11 cellular contexts compared by ENCODE assay signal in the genomic region with DNA sequence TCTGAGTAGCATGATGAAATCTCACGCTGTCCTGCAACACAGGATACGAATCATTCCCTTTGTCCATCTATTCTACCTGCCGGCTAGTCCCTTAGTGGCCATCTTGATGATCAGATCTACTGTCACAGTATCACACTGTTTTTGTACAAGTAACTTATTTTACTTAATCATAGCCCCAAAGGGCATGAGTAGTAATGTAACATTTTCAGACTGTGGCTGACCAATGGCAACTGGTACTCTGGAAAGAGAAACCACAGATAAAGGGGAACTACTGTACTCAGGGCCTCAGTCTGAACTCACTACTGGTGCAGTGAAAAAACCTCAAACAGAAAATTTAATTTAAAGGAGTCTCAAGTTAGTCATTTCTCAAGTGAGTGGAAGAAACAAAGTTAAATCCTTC.
DNase-seq lines count a peak whose midpoint lies in the region; ATAC-seq, FAIRE-seq and TF ChIP-seq lines count a peak whose summit lies in the region.
"Had no signal": no experiment of that assay in that cellular context is flagged by ENCODE, and none has a peak within 500 bp of the region (broad histone marks: within the 10 kb centered on the region; RNA-seq: fewer than 3 reads in every experiment).

No MANE protein-coding gene starts in this region.

- peaks cover 3% of the 10 kb centered on the region for H3K4me1 ChIP-seq in mammary epithelial cell (ENCODE audit: insufficient read depth, low read length)
- H3K4me1 ChIP-seq in SK-N-SH (ENCODE audit: control insufficient read depth in 1 of 2, insufficient read depth in 2 of 2, low read depth in 1 of 2, low read length in 1 of 2): no peaks in the 10 kb centered on the region
- H3K4me1 ChIP-seq in Karpas-422 (ENCODE audit: low read length): no peaks in the 10 kb centered on the region

- POLR2A ChIA-PET in SK-N-SH (lab: Yijun Ruan, JAX): no interaction called here

- H3K27me3 ChIP-seq in mammary epithelial cell (ENCODE audit: insufficient read depth, low read length): no peaks in the 10 kb centered on the region
- H3K27me3 ChIP-seq in SK-N-SH (ENCODE audit: insufficient read depth): no peaks in the 10 kb centered on the region
- no peaks in the 10 kb centered on the region for H3K27me3 ChIP-seq in Karpas-422 (ENCODE audit: low read length)

- CTCF ChIA-PET in mammary epithelial cell (lab: Charles Lee; ENCODE audit: low non-redundant PET) (no interaction called here), SK-N-SH (lab: Yijun Ruan, JAX) (no interaction called here)

- H3F3A ChIP-seq in SK-N-SH (replicated peaks; ENCODE audit: insufficient read depth): no peaks in the 10 kb centered on the region

- H3K9me2 ChIP-seq in SK-N-SH (no peaks in the 10 kb centered on the region), Karpas-422 (replicated peaks; ENCODE audit: insufficient read depth, low read length) (no peaks in the 10 kb centered on the region; the same call in 1 of the 2 replicates)

- H3K36me3 ChIP-seq in mammary epithelial cell (ENCODE audit: insufficient read depth, low read length) (no peaks in the 10 kb centered on the region), SK-N-SH (replicated peaks in 1 of 2; ENCODE audit: control insufficient read depth in 1 of 2, insufficient read depth in 2 of 2, low read length in 1 of 2) (no peaks in the 10 kb centered on the region), Karpas-422 (ENCODE audit: insufficient read depth, low read length) (no peaks in the 10 kb centered on the region)
- H3K36me3 ChIP-seq: thoracic aorta had no signal

- TF ChIP-seq CTCF in mammary epithelial cell (conservative IDR thresholded peaks at IDR 0.05 in 1 of 2, IDR thresholded peaks at IDR 0.05 in 1 of 2; ENCODE audit: extremely low read depth in 1 of 2, insufficient read depth in 1 of 2, low read depth in 1 of 2, low read length in 2 of 2) (no peak), SK-N-SH (IDR thresholded peaks at IDR 0.05) (no peak)

- H2AFZ ChIP-seq in mammary epithelial cell (ENCODE audit: low read depth, low read length): no peak overlapping the region
- no peak overlapping the region for H2AFZ ChIP-seq in SK-N-SH (ENCODE audit: low read depth)
- no peak overlapping the region for H2AFZ ChIP-seq in Karpas-422 (ENCODE audit: low read length)

- no TSS peak for BruUV-seq in mammary epithelial cell (replicated peaks; lab: Mats Ljungman, UMichigan)

- no peak overlapping the region for H3K27ac ChIP-seq in mammary epithelial cell (ENCODE audit: insufficient read depth, low read depth, low read length)
- no peak overlapping the region for H3K27ac ChIP-seq in SK-N-SH (ENCODE audit: low read depth in 2 of 2, low read length in 1 of 2)
- H3K27ac ChIP-seq in Karpas-422 (ENCODE audit: low read length): no peak overlapping the region
- H3K27ac ChIP-seq: thoracic aorta had no signal

- H4K20me1 ChIP-seq in mammary epithelial cell (ENCODE audit: insufficient read depth, low read length) (no peaks in the 10 kb centered on the region), SK-N-SH (ENCODE audit: insufficient read depth) (no peaks in the 10 kb centered on the region), Karpas-422 (ENCODE audit: insufficient read depth, low read depth, low read length) (no peaks in the 10 kb centered on the region)

- intact Hi-C loops in mammary epithelial cell (cut with micrococcal nuclease): no loop called here

- no peak overlapping the region for H3K4me3 ChIP-seq in mammary epithelial cell (replicated peaks in 1 of 3; ENCODE audit: insufficient read depth in 1 of 3, low read depth in 2 of 3, low read length in 3 of 3)
- no peak overlapping the region for H3K4me3 ChIP-seq in SK-N-SH (ENCODE audit: low read depth in 2 of 2, low read length in 1 of 2)
- no peak overlapping the region for H3K4me3 ChIP-seq in Karpas-422 (ENCODE audit: low read length)
- H3K4me3 ChIP-seq: thoracic aorta had no signal

- H3K79me2 ChIP-seq in mammary epithelial cell (ENCODE audit: insufficient read depth, low read length) (no peaks in the 10 kb centered on the region), SK-N-SH (ENCODE audit: insufficient read depth) (no peaks in the 10 kb centered on the region), Karpas-422 (ENCODE audit: low read length) (no peaks in the 10 kb centered on the region)

- H3K4me2 ChIP-seq in mammary epithelial cell (ENCODE audit: insufficient read depth, low read depth, low read length) (no peak overlapping the region), SK-N-SH (no peak overlapping the region), Karpas-422 (ENCODE audit: low read depth, low read length, poor library complexity, severe bottlenecking) (no peak overlapping the region)

- FAIRE-seq in HTR-8/SVneo (lab: Jason Lieb, UNC): no peak
- FAIRE-seq: small intestine had no signal

- H3K9ac ChIP-seq in mammary epithelial cell (ENCODE audit: insufficient read depth, low read length) (no peak overlapping the region), SK-N-SH (no peak overlapping the region), Karpas-422 (ENCODE audit: low read length) (no peak overlapping the region)

- in situ Hi-C loops in mammary epithelial cell (cut with MboI; ENCODE audit: low sequenced_read_pairs in 2 of 2): no loop called here

- peak; percentile 57 for DNase-seq in mammary epithelial cell
- no peak for DNase-seq in SK-N-SH
- DNase-seq in Karpas-422: no peak
- DNase-seq in HTR-8/SVneo (ENCODE audit: insufficient read length, low spot score): no peak
- no peak for DNase-seq in NCI-H1436 (lab: John Stamatoyannopoulos, UW)
- DNase-seq: NK-92 treated with Interleukin-12 subunit alpha and Interleukin-12 subunit beta, amount 100 ng/mL, for 24 hours; small intestine had no signal

- peak; percentile 97 for ATAC-seq in GM18519 (IDR thresholded peaks at IDR 0.05; ENCODE audit: low FRiP score, unreplicated experiment)
- ATAC-seq in GM21576 (IDR thresholded peaks at IDR 0.05; ENCODE audit: unreplicated experiment): peak; percentile 99
- ATAC-seq in HG03432 (IDR thresholded peaks at IDR 0.05; ENCODE audit: unreplicated experiment): peak; percentile 98

- dilution Hi-C loops in mammary epithelial cell (cut with HindIII; ENCODE audit: low sequenced_read_pairs): no loop called here

- no peak for TF ChIP-seq RAD21 in SK-N-SH (IDR thresholded peaks at IDR 0.05; ENCODE audit: low read length)

- WGBS in mammary epithelial cell (ENCODE audit: low coverage, missing lambda C conversion rate): 43% methylated on average over 3 of the region's 3 CpGs
- WGBS in SK-N-SH (ENCODE audit: low lambda C conversion rate): 61% methylated on average over 3 of the region's 3 CpGs

- no peak for TF ChIP-seq EP300 in SK-N-SH (IDR thresholded peaks at IDR 0.05; ENCODE audit: borderline replicate concordance in 1 of 2, low read depth in 1 of 2, low read length in 1 of 2)

- H3K9me3 ChIP-seq in mammary epithelial cell (replicated peaks; ENCODE audit: insufficient read depth, low read length) (no peaks in the 10 kb centered on the region), SK-N-SH (no peaks in the 10 kb centered on the region), Karpas-422 (ENCODE audit: low read length) (no peaks in the 10 kb centered on the region)
- H3K9me3 ChIP-seq: thoracic aorta had no signal

TF ChIP-seq in SK-N-SH, 30 proteins besides CTCF, POLR2A, EP300 and RAD21:
- TF ChIP-seq FOXJ3 (CRISPR knock-in tag; IDR thresholded peaks at IDR 0.05) (no peak), RCOR1 (IDR thresholded peaks at IDR 0.05; ENCODE audit: low read length) (no peak), GATA2 (CRISPR knock-in tag; IDR thresholded peaks at IDR 0.05) (no peak), EZH2phosphoT487 (IDR thresholded peaks at IDR 0.05; ENCODE audit: borderline replicate concordance, low read depth) (no peak), TEAD4 (IDR thresholded peaks at IDR 0.05; ENCODE audit: borderline replicate concordance, insufficient read depth) (no peak), SMC3 (IDR thresholded peaks at IDR 0.05; ENCODE audit: low read depth, low read length) (no peak), JUND (IDR thresholded peaks at IDR 0.05) (no peak), FOSL2 (IDR thresholded peaks at IDR 0.05; ENCODE audit: borderline replicate concordance, low read depth) (no peak), SIN3A (IDR thresholded peaks at IDR 0.05; ENCODE audit: borderline replicate concordance, low read depth, low read length) (no peak), FOXM1 (IDR thresholded peaks at IDR 0.05; ENCODE audit: low read depth) (no peak), POLR2AphosphoS5 (IDR thresholded peaks at IDR 0.05; ENCODE audit: low read depth, low read length) (no peak)
- TF ChIP-seq, protein P1, sequence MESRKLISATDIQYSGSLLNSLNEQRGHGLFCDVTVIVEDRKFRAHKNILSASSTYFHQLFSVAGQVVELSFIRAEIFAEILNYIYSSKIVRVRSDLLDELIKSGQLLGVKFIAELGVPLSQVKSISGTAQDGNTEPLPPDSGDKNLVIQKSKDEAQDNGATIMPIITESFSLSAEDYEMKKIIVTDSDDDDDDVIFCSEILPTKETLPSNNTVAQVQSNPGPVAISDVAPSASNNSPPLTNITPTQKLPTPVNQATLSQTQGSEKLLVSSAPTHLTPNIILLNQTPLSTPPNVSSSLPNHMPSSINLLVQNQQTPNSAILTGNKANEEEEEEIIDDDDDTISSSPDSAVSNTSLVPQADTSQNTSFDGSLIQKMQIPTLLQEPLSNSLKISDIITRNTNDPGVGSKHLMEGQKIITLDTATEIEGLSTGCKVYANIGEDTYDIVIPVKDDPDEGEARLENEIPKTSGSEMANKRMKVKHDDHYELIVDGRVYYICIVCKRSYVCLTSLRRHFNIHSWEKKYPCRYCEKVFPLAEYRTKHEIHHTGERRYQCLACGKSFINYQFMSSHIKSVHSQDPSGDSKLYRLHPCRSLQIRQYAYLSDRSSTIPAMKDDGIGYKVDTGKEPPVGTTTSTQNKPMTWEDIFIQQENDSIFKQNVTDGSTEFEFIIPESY (IDR thresholded peaks at IDR 0.05; ENCODE audit: borderline replicate concordance, low read depth): no peak
- TF ChIP-seq, protein P2, sequence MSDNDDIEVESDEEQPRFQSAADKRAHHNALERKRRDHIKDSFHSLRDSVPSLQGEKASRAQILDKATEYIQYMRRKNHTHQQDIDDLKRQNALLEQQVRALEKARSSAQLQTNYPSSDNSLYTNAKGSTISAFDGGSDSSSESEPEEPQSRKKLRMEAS (IDR thresholded peaks at IDR 0.05; ENCODE audit: low read depth): no peak
- TF ChIP-seq, protein P3, sequence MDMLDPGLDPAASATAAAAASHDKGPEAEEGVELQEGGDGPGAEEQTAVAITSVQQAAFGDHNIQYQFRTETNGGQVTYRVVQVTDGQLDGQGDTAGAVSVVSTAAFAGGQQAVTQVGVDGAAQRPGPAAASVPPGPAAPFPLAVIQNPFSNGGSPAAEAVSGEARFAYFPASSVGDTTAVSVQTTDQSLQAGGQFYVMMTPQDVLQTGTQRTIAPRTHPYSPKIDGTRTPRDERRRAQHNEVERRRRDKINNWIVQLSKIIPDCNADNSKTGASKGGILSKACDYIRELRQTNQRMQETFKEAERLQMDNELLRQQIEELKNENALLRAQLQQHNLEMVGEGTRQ (IDR thresholded peaks at IDR 0.05; ENCODE audit: borderline replicate concordance, low read depth, low read length): no peak
TF ChIP-seq in SK-N-SH: peak in this region for 0.
